8 cellular contexts compared by ENCODE assay signal in genomic region chr3:158570999-158571702, GRCh38. TPM values are rescaled to one million over a fixed set of nuclear protein-coding genes. Genes with fewer than 3 reads are reported as not detected.
DNase-seq lines count a peak whose midpoint lies in the region; ATAC-seq and TF ChIP-seq lines count a peak whose summit lies in the region.

MLF1 (plus strand) TSS chr3:158571194; CDS start chr3:158571301, 107 bp downstream.

- no peak within 1 kb of the TSS for H2BK5ac ChIP-seq in IMR-90 (ENCODE audit: low read depth, low read length, poor library complexity, severe bottlenecking)

- no peaks in the 10 kb centered on the region for H3K27me3 ChIP-seq in IMR-90 (ENCODE audit: control insufficient read depth, insufficient read depth, low read length)

- ATAC-seq in GM21576 (IDR thresholded peaks at IDR 0.05; ENCODE audit: unreplicated experiment) (peak; percentile 100), IMR-90 (ENCODE audit: low read depth) (peak; percentile 100)
- ATAC-seq in naive thymus-derived CD8-positive, alpha-beta T cell, result peak; percentile 96 to 97

- intact Hi-C loops in IMR-90 (cut with micrococcal nuclease), result loop anchor here (1.0 to 5.0 kb wide), 2 partner anchors 63 to 71 kb away; partner anchors contain the start of gene GFM1

- H2AK5ac ChIP-seq in IMR-90 (ENCODE audit: low read depth, low read length), result 0 out of 2 replicates have a peak within 1 kb of the TSS, but pooled peaks have one; percentile 12

- H3K9me3 Mint-ChIP-seq in naive thymus-derived CD8-positive, alpha-beta T cell, result peaks cover 0 to 5% (median 0%) of the 10 kb centered on the region in 9 donors

- dilution Hi-C loops in IMR-90 (cut with HindIII; ENCODE audit: low sequenced_read_pairs, unreplicated experiment), result no loop called here

- H2BK20ac ChIP-seq in IMR-90 (ENCODE audit: low read depth, low read length), result no peak within 1 kb of the TSS

- CTCF ChIA-PET in IMR-90 (lab: Yijun Ruan, JAX), result interaction anchor here (0.6 kb wide), 2 partner anchors 8 to 9 kb away, joined by 3 read pairs; no protein-coding TSS in a partner anchor

- no peak for TF ChIP-seq RAD21 in IMR-90 (IDR thresholded peaks at IDR 0.05; ENCODE audit: low read length)

- 0 out of 2 replicates have a peak within 1 kb of the TSS, but pooled peaks have one; percentile 1 for H3K27ac ChIP-seq in IMR-90 (ENCODE audit: insufficient read depth, low read length)

- peak within 1 kb of the TSS; percentile 52 for H3K4me3 ChIP-seq in IMR-90 (ENCODE audit: insufficient read depth, low read depth, low read length)

- H3K79me1 ChIP-seq in IMR-90 (ENCODE audit: low read depth in 1 of 2, low read length in 2 of 2), result no peaks in the 10 kb centered on the region

- H3K36me3 Mint-ChIP-seq in naive thymus-derived CD8-positive, alpha-beta T cell, result peaks cover 0 to 5% (median 0%) of the 10 kb centered on the region in 3 donors

- 0 out of 2 replicates have a peak, but pooled peaks cover 2% of the 10 kb centered on the region for H3K9me1 ChIP-seq in IMR-90 (ENCODE audit: insufficient read depth, low read length)

- no peak within 1 kb of the TSS for H2BK15ac ChIP-seq in IMR-90 (ENCODE audit: low read depth, low read length)

- H3K27me3 Mint-ChIP-seq in naive thymus-derived CD8-positive, alpha-beta T cell, result peaks cover 19 to 49% (median 32%) of the 10 kb centered on the region in 5 donors

- H3K27ac Mint-ChIP-seq in naive thymus-derived CD8-positive, alpha-beta T cell, result peak within 1 kb of the TSS in 9 of 10 donors; percentile 66 to 99 (median 92)

- H3K36me3 ChIP-seq in IMR-90 (ENCODE audit: control insufficient read depth, insufficient read depth, low read length), result no peaks in the 10 kb centered on the region

- TF ChIP-seq POLR2A in IMR-90 (IDR thresholded peaks at IDR 0.05; ENCODE audit: low read depth, low read length), result peak; percentile 95

- no TSS peak for BruUV-seq in IMR-90 (replicated peaks; lab: Mats Ljungman, UMichigan)

- H3K4me1 Mint-ChIP-seq in naive thymus-derived CD8-positive, alpha-beta T cell, result peaks cover 6 to 14% (median 12%) of the 10 kb centered on the region in 4 donors

- H4K8ac ChIP-seq in IMR-90 (ENCODE audit: low read depth in 2 of 2, low read length in 2 of 2), result peak within 1 kb of the TSS; percentile 18 to 73; a peak in 2 of 4 replicates

- no peaks in the 10 kb centered on the region for H3K9me3 ChIP-seq in IMR-90 (ENCODE audit: control insufficient read depth, insufficient read depth, low read length)

- peak within 1 kb of the TSS; percentile 81 to 95 (median 90) for H3K4me3 Mint-ChIP-seq in naive thymus-derived CD8-positive, alpha-beta T cell

- no peaks in the 10 kb centered on the region for H3K4me1 ChIP-seq in IMR-90 (ENCODE audit: control insufficient read depth, insufficient read depth, low read length)

- peak within 1 kb of the TSS; percentile 33 for H3K9ac ChIP-seq in IMR-90 (ENCODE audit: low read depth, low read length)

- H2AFZ ChIP-seq in IMR-90 (replicated peaks; ENCODE audit: low read length, poor library complexity), result peak within 1 kb of the TSS; percentile 96

- H3K18ac ChIP-seq in IMR-90 (ENCODE audit: low read depth, low read length), result no peak within 1 kb of the TSS

- H2AK9ac ChIP-seq in IMR-90 (replicated peaks; ENCODE audit: low read depth, low read length, poor library complexity), result peak within 1 kb of the TSS; percentile 30

- 1% methylated on average over 41 of the region's 51 CpGs; no CpG with 5 or more reads in 1 of the 2 experiments for WGBS in IMR-90 (ENCODE audit: extremely low coverage in 2 of 2, insufficient read length in 1 of 2), 2 experiments

- POLR2A ChIA-PET in IMR-90 (lab: Charles Lee; ENCODE audit: unreplicated experiment), result no interaction called here
- POLR2A ChIA-PET in naive thymus-derived CD8-positive, alpha-beta T cell (lab: Charles Lee), result interaction anchor here (1.0 kb wide), 1 partner anchor 10 kb away, joined by 4 read pairs; no protein-coding TSS in a partner anchor

- peak within 1 kb of the TSS; percentile 87 for H3K4me2 ChIP-seq in IMR-90 (ENCODE audit: low read depth, low read length)

- in situ Hi-C loops in IMR-90 (cut with MboI; ENCODE audit: low sequenced_read_pairs), result no loop called here

- H4K91ac ChIP-seq in IMR-90 (ENCODE audit: insufficient read depth, low read depth, low read length), result no peak within 1 kb of the TSS

- no peaks in the 10 kb centered on the region for H4K20me1 ChIP-seq in IMR-90 (ENCODE audit: insufficient read depth, low read length)

- H3K23ac ChIP-seq in IMR-90 (ENCODE audit: low read depth, low read length), result 0 out of 2 replicates have a peak within 1 kb of the TSS, but pooled peaks have one; percentile 48

- H3K14ac ChIP-seq in IMR-90 (replicated peaks; ENCODE audit: low read depth, low read length), result peak within 1 kb of the TSS; percentile 80; the same call in 1 of the 2 replicates

- H4K5ac ChIP-seq in IMR-90 (ENCODE audit: low read depth, low read length), result no peak within 1 kb of the TSS

- H3K4ac ChIP-seq in IMR-90 (ENCODE audit: low read depth, low read length), result peak within 1 kb of the TSS; percentile 49; the same call in 1 of the 2 replicates

- peak within 1 kb of the TSS; percentile 27; the same call in 1 of the 2 replicates for H3K56ac ChIP-seq in IMR-90 (ENCODE audit: extremely low read depth, insufficient read depth, low read length)

- no peak within 1 kb of the TSS for H2BK120ac ChIP-seq in IMR-90 (ENCODE audit: low read depth, low read length)

- DNase-seq in D341Med (ENCODE audit: low spot score), result peak; percentile 99
- DNase-seq in IMR-90, result peak; percentile 93
- peak; percentile 91 to 92 for DNase-seq in SHP77 (lab: John Stamatoyannopoulos, UW)
- DNase-seq in activated gamma-delta T cell treated with anti-CD3 and anti-CD28 coated beads, Interleukin-2, amount 50 U/mL, for 16 hours (ENCODE audit: low read depth), result peak; percentile 47
- peak; percentile 92 for DNase-seq in fibroblast of the conjunctiva (ENCODE audit: low read depth)
- DNase-seq in naive thymus-derived CD8-positive, alpha-beta T cell, result peak; percentile 53 to 91 (median 76)
- peak; percentile 60 to 77 for DNase-seq in stimulated activated CD8-positive, alpha-beta memory T cell treated with anti-CD3 and anti-CD28 coated beads, Interleukin-7, amount 100 ng/mL, for 48 hours (ENCODE audit: extremely low read depth in 1 of 2, low read depth in 1 of 2)

- TF ChIP-seq CTCF in IMR-90 (conservative IDR thresholded peaks at IDR 0.05; ENCODE audit: low read depth, low read length), result no peak

TF ChIP-seq in IMR-90, 13 proteins besides CTCF, POLR2A, EP300 and RAD21:
- no peak for TF ChIP-seq RFX5 (IDR thresholded peaks at IDR 0.05; ENCODE audit: low read depth, low read length)
- no peak for TF ChIP-seq CHD1 (IDR thresholded peaks at IDR 0.05; ENCODE audit: low read depth, low read length)
- no peak for TF ChIP-seq ELK1 (IDR thresholded peaks at IDR 0.05; ENCODE audit: borderline replicate concordance, low read depth, low read length)
- TF ChIP-seq CEBPB (IDR thresholded peaks at IDR 0.05; ENCODE audit: low read depth, low read length), result peak; percentile 41; the same call in 1 of the 2 replicates
- TF ChIP-seq MXI1 (IDR thresholded peaks at IDR 0.05; ENCODE audit: borderline replicate concordance, low read depth, low read length), result peak; percentile 38; the same call in 1 of the 2 replicates
- TF ChIP-seq BHLHE40 (IDR thresholded peaks at IDR 0.05; ENCODE audit: low read depth, low read length), result no peak
- peak; percentile 85 for TF ChIP-seq USF2 (IDR thresholded peaks at IDR 0.05; ENCODE audit: low read depth, low read length)
- TF ChIP-seq SMC3 (IDR thresholded peaks at IDR 0.05; ENCODE audit: low read depth, low read length), result no peak
- TF ChIP-seq MAFK (IDR thresholded peaks at IDR 0.05; ENCODE audit: low read depth, low read length), result no peak
- TF ChIP-seq MAZ (IDR thresholded peaks at IDR 0.05; ENCODE audit: borderline replicate concordance, low read depth, low read length), result peak; percentile 88; the same call in 1 of the 2 replicates
- TF ChIP-seq NFE2L2 (IDR thresholded peaks at IDR 0.05; ENCODE audit: low read depth, low read length), result no peak
- TF ChIP-seq FOS (IDR thresholded peaks at IDR 0.05; ENCODE audit: low read depth, low read length), result peak; percentile 11; the same call in 1 of the 2 replicates

RNA-seq across cellular contexts. Expression of gene MLF1, which starts in this region (rescaled TPM):
- total RNA-seq in IMR-90 (2012; rRNA removed), result 5.2 and 7.5 TPM in 2 replicates
- 3.8 and 4.7 TPM in 2 replicates for polyA plus RNA-seq in IMR-90 (2012; rRNA removed)
- polyA plus RNA-seq in IMR-90 (2012; cell fraction: cytosol; rRNA removed), result 1.6 and 1.7 TPM in 2 replicates
- 0.29 and 2.5 TPM in 2 replicates for polyA plus RNA-seq in IMR-90 (2012; cell fraction: nucleus; rRNA removed; ENCODE audit: low replicate concordance)
- under 1 TPM in 1 of 2 experiments, not detected in 1; 0.91 TPM for total RNA-seq in naive thymus-derived CD8-positive, alpha-beta T cell
- polyA plus RNA-seq in naive thymus-derived CD8-positive, alpha-beta T cell, result 1 to 10 TPM in 2 of 3 donors, under 1 TPM in 1; 0.56 to 3.9 (median 1.5) TPM

Comparison
In these comparisons a context has a peak if more than half of its experiments do, and no peak if none do; other contexts are left out.
1. Peak in every context shown above with its lines: DNase-seq, ATAC-seq, H3K4me3 ChIP-seq and H3K27ac ChIP-seq.
2. DNase-seq: peak in every context shown above with its lines; median percentile 99 in D341Med; 93 in IMR-90; 92 in fibroblast of the conjunctiva; 92 in SHP77; 76 in naive thymus-derived CD8-positive, alpha-beta T cell; 68 in stimulated activated CD8-positive, alpha-beta memory T cell treated with anti-CD3 and anti-CD28 coated beads, Interleukin-7, amount 100 ng/mL, for 48 hours; 47 in activated gamma-delta T cell treated with anti-CD3 and anti-CD28 coated beads, Interleukin-2, amount 50 U/mL, for 16 hours.